19 cellular contexts compared by ENCODE assay signal in genomic region chr2:20631617-20632307, GRCh38. TPM values are rescaled to one million over a fixed set of nuclear protein-coding genes. Genes with fewer than 3 reads are reported as not detected.
DNase-seq lines count a peak whose midpoint lies in the region; ATAC-seq and TF ChIP-seq lines count a peak whose summit lies in the region.
"Had no signal": no experiment of that assay in that cellular context is flagged by ENCODE, and none has a peak within 500 bp of the region (broad histone marks: within the 10 kb centered on the region; RNA-seq: fewer than 3 reads in every experiment).

No MANE protein-coding gene starts in this region.

- no peak overlapping the region for H4K8ac ChIP-seq in trophoblast cell (ENCODE audit: low read depth, low read length)

- peak overlapping the region; percentile 58 for H3K18ac ChIP-seq in trophoblast cell (ENCODE audit: low read length)

- H3K9me3 ChIP-seq in heart left ventricle (no peaks in the 10 kb centered on the region), esophagus squamous epithelium (no peaks in the 10 kb centered on the region), trophoblast cell (ENCODE audit: insufficient read depth, low read depth, low read length) (no peaks in the 10 kb centered on the region), MG63 (no peaks in the 10 kb centered on the region)
- H3K9me3 ChIP-seq: A549 had no signal

- peak overlapping the region; percentile 22 for H3K14ac ChIP-seq in trophoblast cell (ENCODE audit: low read length)

- H3K27ac ChIP-seq in heart left ventricle (peak overlapping the region in 1 of 12 donors; percentile 90), esophagus squamous epithelium (peak overlapping the region in 3 of 4 donors; percentile 25 to 85 (median 79)), trophoblast cell (ENCODE audit: low read depth, low read length) (no peak overlapping the region)
- H3K27ac ChIP-seq: A549 had no signal

- H3K27me3 ChIP-seq in heart left ventricle (no peaks in the 10 kb centered on the region), esophagus squamous epithelium (no peaks in the 10 kb centered on the region), trophoblast cell (ENCODE audit: insufficient read depth, low read length) (no peaks in the 10 kb centered on the region), MG63 (no peaks in the 10 kb centered on the region)

- peaks cover 18% of the 10 kb centered on the region for H3K79me1 ChIP-seq in trophoblast cell (ENCODE audit: low read length)

- no peak overlapping the region for H2BK120ac ChIP-seq in trophoblast cell (ENCODE audit: insufficient read depth, low read length, poor library complexity)

- DNase-seq in heart left ventricle (peak in 3 of 5 donors; percentile 9 to 28 (median 20)), left cardiac atrium (no peak), esophagus squamous epithelium (lab: John Stamatoyannopoulos, UW) (no peak), trophoblast cell (no peak), SKM-1 treated with dmso at 0.1 percent for 144 hours (lab: John Stamatoyannopoulos, UW; ENCODE audit: unreplicated experiment) (no peak), MG63 (no peak)
- DNase-seq: C1 segment of cervical spinal cord; DMS 273 treated with DMSO at 0.1 percent for 48 hours; IMR-90; Kasumi-1; NCI-H1105 treated with DMSO at 0.1 percent for 48 hours; NCI-H187; NCI-H345; NCI-H526 treated with DMSO at 0.1 percent for 48 hours; NK-92 treated with Interleukin-12 subunit alpha and Interleukin-12 subunit beta, amount 100 ng/mL, for 24 hours; SIG-M5 had no signal

- intact Hi-C loops in heart left ventricle (cut with DNase I), result loop anchor here in 4 of 10 donors (5.0 to 10.0 kb wide), 4 partner anchors 34 to 117 kb away; no protein-coding TSS in a partner anchor
- intact Hi-C loops in left cardiac atrium (cut with DNase I), result no loop called here
- intact Hi-C loops in esophagus squamous epithelium (cut with DNase I), result no loop called here

- peaks cover 0 to 23% (median 5%) of the 10 kb centered on the region in 9 donors for H3K36me3 ChIP-seq in heart left ventricle
- H3K36me3 ChIP-seq in esophagus squamous epithelium, result peaks cover 0 to 32% (median 0%) of the 10 kb centered on the region in 3 donors
- H3K36me3 ChIP-seq in trophoblast cell (ENCODE audit: control insufficient read depth in 1 of 2, insufficient read depth in 2 of 2, low read length in 2 of 2), result peaks cover 7 to 9% of the 10 kb centered on the region in 2 experiments
- H3K36me3 ChIP-seq in MG63, result no peaks in the 10 kb centered on the region

- H2AK5ac ChIP-seq in trophoblast cell (ENCODE audit: low read length), result peak overlapping the region; percentile 59

- H2BK5ac ChIP-seq in trophoblast cell (ENCODE audit: low read depth, low read length, poor library complexity), result no peak overlapping the region

- no peak overlapping the region for H4K12ac ChIP-seq in trophoblast cell (ENCODE audit: low read depth, low read length)

- ATAC-seq in heart left ventricle (no peak), left cardiac atrium (no peak), HG03432 (IDR thresholded peaks at IDR 0.05; ENCODE audit: unreplicated experiment) (no peak), HG02759 (IDR thresholded peaks at IDR 0.05; ENCODE audit: unreplicated experiment) (no peak)
- ATAC-seq: A549 had no signal

- no peak overlapping the region for H2AFZ ChIP-seq in trophoblast cell (ENCODE audit: insufficient read depth, low read length, poor library complexity)

- no peak overlapping the region for H3K4me2 ChIP-seq in trophoblast cell (ENCODE audit: low read length)
- H3K4me2 ChIP-seq: A549 had no signal

- no peaks in the 10 kb centered on the region for H3K79me2 ChIP-seq in trophoblast cell (ENCODE audit: control insufficient read depth, insufficient read depth, low read length, poor library complexity)

- peak overlapping the region; percentile 48 for H4K91ac ChIP-seq in trophoblast cell (ENCODE audit: low read depth, low read length)

- H3K4me3 ChIP-seq in heart left ventricle (no peak overlapping the region), esophagus squamous epithelium (no peak overlapping the region), trophoblast cell (ENCODE audit: low read depth, low read length) (no peak overlapping the region), MG63 (no peak overlapping the region)
- H3K4me3 ChIP-seq: A549 had no signal

- 88 to 94% (median 93%) methylated on average over 6 of the region's 6 CpGs for WGBS in heart left ventricle, 4 donors
- WGBS in esophagus squamous epithelium, 2 donors, result 88 to 90% methylated on average over 3 to 4 of the region's 6 CpGs
- no CpG with 5 or more reads among the region's 6 CpGs for WGBS in trophoblast cell (ENCODE audit: extremely low coverage, insufficient coverage, insufficient read length)

- H3K23ac ChIP-seq in trophoblast cell (ENCODE audit: low read length), result no peak overlapping the region

- peak overlapping the region; percentile 20 for H2BK12ac ChIP-seq in trophoblast cell (ENCODE audit: low read length)

- TF ChIP-seq CTCF in heart left ventricle (IDR thresholded peaks at IDR 0.05) (no peak), esophagus squamous epithelium (IDR thresholded peaks at IDR 0.05) (no peak)

- H3K9ac ChIP-seq in trophoblast cell (ENCODE audit: low read length), result no peak overlapping the region

- TF ChIP-seq POLR2A in heart left ventricle (IDR thresholded peaks at IDR 0.05) (no peak), esophagus squamous epithelium (IDR thresholded peaks at IDR 0.05) (no peak)

- peak overlapping the region; percentile 21 for H3K4ac ChIP-seq in trophoblast cell (ENCODE audit: low read depth, low read length)

- peaks cover 5 to 50% (median 39%) of the 10 kb centered on the region in 12 donors for H3K4me1 ChIP-seq in heart left ventricle
- peaks cover 11 to 78% (median 31%) of the 10 kb centered on the region in 3 donors for H3K4me1 ChIP-seq in esophagus squamous epithelium
- H3K4me1 ChIP-seq in trophoblast cell (ENCODE audit: control insufficient read depth in 1 of 2, insufficient read depth in 2 of 2, low read length in 2 of 2), result peaks cover 19% of the 10 kb centered on the region in 2 experiments

RNA-seq across cellular contexts. Expression of gene HS1BP3, which starts 19.1 kb away (rescaled TPM):
- total RNA-seq in heart left ventricle (10 to 100 TPM; 12.7 to 23.7 (median 17.9) TPM), left cardiac atrium (10 to 100 TPM; 19.8 to 21.4 TPM), esophagus squamous epithelium (10 to 100 TPM in 3 of 4 donors, 1 to 10 TPM in 1; 7.9 to 22.1 (median 16.9) TPM)
- polyA plus RNA-seq in heart left ventricle, result 10 to 100 TPM; 21.0 to 23.7 TPM
- 17.5 and 18.2 TPM in 2 replicates for polyA plus RNA-seq in trophoblast cell (2013)
- total RNA-seq in MG63 (2014; rRNA removed; shearing (Covaris generic); ENCODE audit: low replicate concordance), result 10.9 and 28.0 TPM in 2 replicates

RNA-seq across cellular contexts. Expression of gene GDF7, which starts 35.2 kb away (rescaled TPM):
- total RNA-seq in heart left ventricle (1 to 10 TPM in 2 of 9 donors, under 1 TPM in 7; 0.14 to 1.6 (median 0.56) TPM), left cardiac atrium (1 to 10 TPM in 1 of 2 donors, under 1 TPM in 1; 0.32 to 4.8 TPM), esophagus squamous epithelium (1 to 10 TPM in 2 of 4 donors, under 1 TPM in 2; 0.26 to 1.9 (median 0.78) TPM)
- under 1 TPM; 0.22 to 0.30 TPM for polyA plus RNA-seq in heart left ventricle
- polyA plus RNA-seq in trophoblast cell (2013), result 0.14 and 0.17 TPM in 2 replicates
- total RNA-seq in MG63 (2014; rRNA removed; shearing (Covaris generic); ENCODE audit: low replicate concordance), result not detected in 2 replicates

Comparison
In these comparisons a context has a peak if more than half of its experiments do, and no peak if none do; other contexts are left out.
1. DNase-seq: peak in heart left ventricle (3 of 5); none in left cardiac atrium (single experiment), esophagus squamous epithelium (single experiment), trophoblast cell (0 of 2), SKM-1 treated with dmso at 0.1 percent for 144 hours (single experiment) and MG63 (single experiment).